Comparison of ENCODE assay signal across 15 cellular contexts in the genomic region with DNA sequence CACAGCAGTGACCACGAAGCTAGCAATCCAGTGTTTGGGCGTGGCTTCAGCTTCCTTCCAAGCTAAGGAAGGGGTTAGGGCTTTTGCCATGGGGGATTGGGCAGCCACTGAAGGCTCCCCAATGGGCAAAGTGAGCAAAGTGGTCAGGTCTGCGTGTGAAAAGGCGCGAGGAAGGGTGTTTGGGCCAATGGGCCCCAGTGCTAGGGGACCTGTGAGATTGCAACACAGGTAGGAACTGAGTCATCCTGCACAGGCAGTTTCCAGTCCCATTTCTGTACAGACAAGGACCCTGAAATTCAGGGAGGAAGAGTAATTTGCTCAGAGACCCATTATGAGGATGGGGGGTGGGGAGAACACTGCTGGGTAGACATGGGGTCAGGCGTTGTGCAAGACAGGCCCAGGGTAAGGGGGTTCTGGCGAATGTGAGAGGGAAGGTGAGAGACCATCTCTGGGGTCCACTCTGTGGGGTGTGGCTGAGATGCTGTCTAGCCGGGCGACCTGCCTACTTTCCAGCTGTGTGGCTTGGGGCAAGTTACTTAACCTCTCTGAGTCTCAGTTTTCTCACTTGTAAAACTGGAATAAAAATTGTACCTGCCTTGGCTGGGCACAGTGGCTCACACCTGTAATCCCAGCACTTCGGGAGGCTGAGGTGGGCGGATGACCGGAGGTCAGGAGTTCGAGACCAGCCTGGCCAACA. TPM values are rescaled to one million over a fixed set of nuclear protein-coding genes. Genes with fewer than 3 reads are reported as not detected.
DNase-seq lines count a peak whose midpoint lies in the region; ATAC-seq and TF ChIP-seq lines count a peak whose summit lies in the region.
"Had no signal": no experiment of that assay in that cellular context is flagged by ENCODE, and none has a peak within 500 bp of the region (broad histone marks: within the 10 kb centered on the region; RNA-seq: fewer than 3 reads in every experiment).

No MANE protein-coding gene starts in this region.

- DNase-seq in activated naive CD8-positive, alpha-beta T cell treated with anti-CD3 and anti-CD28 coated beads, Interleukin-2, amount 10 ng/mL, durations not matched to agents 7 days and 5 days, result no peak
- no peak for DNase-seq in activated naive CD8-positive, alpha-beta T cell treated with anti-CD3 and anti-CD28 coated beads for 36 hours
- DNase-seq in NOMO-1 treated with DMSO at 0.1 percent for 48 hours (lab: John Stamatoyannopoulos, UW; ENCODE audit: unreplicated experiment) (peak; percentile 69), epithelial cell of esophagus (ENCODE audit: low read depth) (peak; percentile 81), type B pancreatic cell (ENCODE audit: extremely low spot score, unreplicated experiment) (no peak), DMS79 (lab: John Stamatoyannopoulos, UW) (no peak), NCI-H1694 treated with DMSO at 0.1 percent for 48 hours (lab: John Stamatoyannopoulos, UW) (no peak)
- DNase-seq: activated CD8-positive, alpha-beta memory T cell treated with anti-CD3 and anti-CD28 coated beads for 24 hours; activated effector memory CD4-positive, alpha-beta T cell treated with anti-CD3 and anti-CD28 coated beads, Interleukin-2, amount 50 U/mL, for 16 hours; body of pancreas; Karpas-422; NCI-H446 treated with DMSO at 0.1 percent for 48 hours had no signal

- no peaks in the 10 kb centered on the region for H3K9me3 Mint-ChIP-seq in activated naive CD8-positive, alpha-beta T cell treated with anti-CD3 and anti-CD28 coated beads, Interleukin-2, amount 10 ng/mL, durations not matched to agents 7 days and 5 days
- H3K9me3 Mint-ChIP-seq in activated naive CD8-positive, alpha-beta T cell treated with anti-CD3 and anti-CD28 coated beads for 36 hours, result no peaks in the 10 kb centered on the region
- H3K9me3 Mint-ChIP-seq in type B pancreatic cell, result no peaks in the 10 kb centered on the region

- peak overlapping the region; percentile 9 for H3K27ac Mint-ChIP-seq in activated naive CD8-positive, alpha-beta T cell treated with anti-CD3 and anti-CD28 coated beads, Interleukin-2, amount 10 ng/mL, durations not matched to agents 7 days and 5 days
- no peak overlapping the region for H3K27ac Mint-ChIP-seq in activated naive CD8-positive, alpha-beta T cell treated with anti-CD3 and anti-CD28 coated beads for 36 hours
- peak overlapping the region; percentile 26 for H3K27ac Mint-ChIP-seq in type B pancreatic cell

- POLR2A ChIA-PET in activated naive CD8-positive, alpha-beta T cell treated with anti-CD3 and anti-CD28 coated beads, Interleukin-2, amount 10 ng/mL, durations not matched to agents 7 days and 5 days (lab: Charles Lee), result interaction anchor here (0.5 to 1.8 kb wide), 2 partner anchors 8 to 486 kb away, joined by 3 to 7 read pairs; no protein-coding TSS in a partner anchor

- ATAC-seq in activated naive CD8-positive, alpha-beta T cell treated with anti-CD3 and anti-CD28 coated beads, Interleukin-2, amount 10 ng/mL, durations not matched to agents 7 days and 5 days (ENCODE audit: low read depth), result no peak
- no peak for ATAC-seq in HG02678 (IDR thresholded peaks at IDR 0.05; ENCODE audit: unreplicated experiment)
- ATAC-seq: body of pancreas, sciatic nerve had no signal

- TF ChIP-seq CTCF in epithelial cell of esophagus (IDR thresholded peaks at IDR 0.05; ENCODE audit: insufficient read depth, low read depth, low read length, missing control alignments) (no peak), type B pancreatic cell (conservative IDR thresholded peaks at IDR 0.05) (no peak)

- peaks cover 18% of the 10 kb centered on the region for H3K4me1 Mint-ChIP-seq in activated naive CD8-positive, alpha-beta T cell treated with anti-CD3 and anti-CD28 coated beads, Interleukin-2, amount 10 ng/mL, durations not matched to agents 7 days and 5 days
- peaks cover 2% of the 10 kb centered on the region for H3K4me1 Mint-ChIP-seq in activated naive CD8-positive, alpha-beta T cell treated with anti-CD3 and anti-CD28 coated beads for 36 hours
- peaks cover 4% of the 10 kb centered on the region for H3K4me1 Mint-ChIP-seq in type B pancreatic cell (ENCODE audit: unreplicated experiment)

- H3K36me3 Mint-ChIP-seq in activated naive CD8-positive, alpha-beta T cell treated with anti-CD3 and anti-CD28 coated beads, Interleukin-2, amount 10 ng/mL, durations not matched to agents 7 days and 5 days, result peaks cover 7% of the 10 kb centered on the region
- peaks cover 13% of the 10 kb centered on the region for H3K36me3 Mint-ChIP-seq in activated naive CD8-positive, alpha-beta T cell treated with anti-CD3 and anti-CD28 coated beads for 36 hours
- no peaks in the 10 kb centered on the region for H3K36me3 Mint-ChIP-seq in type B pancreatic cell

- no peak overlapping the region for H3K4me3 Mint-ChIP-seq in activated naive CD8-positive, alpha-beta T cell treated with anti-CD3 and anti-CD28 coated beads, Interleukin-2, amount 10 ng/mL, durations not matched to agents 7 days and 5 days
- H3K4me3 Mint-ChIP-seq in activated naive CD8-positive, alpha-beta T cell treated with anti-CD3 and anti-CD28 coated beads for 36 hours, result no peak overlapping the region
- no peak overlapping the region for H3K4me3 Mint-ChIP-seq in type B pancreatic cell

- no peak overlapping the region for H3K4me3 ChIP-seq in epithelial cell of esophagus (ENCODE audit: low read length)
- H3K4me3 ChIP-seq: body of pancreas, SK-N-MC had no signal

- no peaks in the 10 kb centered on the region for H3K27me3 Mint-ChIP-seq in activated naive CD8-positive, alpha-beta T cell treated with anti-CD3 and anti-CD28 coated beads, Interleukin-2, amount 10 ng/mL, durations not matched to agents 7 days and 5 days
- H3K27me3 Mint-ChIP-seq in activated naive CD8-positive, alpha-beta T cell treated with anti-CD3 and anti-CD28 coated beads for 36 hours, result no peaks in the 10 kb centered on the region
- no peaks in the 10 kb centered on the region for H3K27me3 Mint-ChIP-seq in type B pancreatic cell

RNA-seq across cellular contexts. Expression of a gene that starts 7.3 kb away (rescaled TPM):
- 100 to 1,000 TPM; 132 to 142 TPM for total RNA-seq in activated naive CD8-positive, alpha-beta T cell treated with anti-CD3 and anti-CD28 coated beads, Interleukin-2, amount 10 ng/mL, durations not matched to agents 7 days and 5 days
- total RNA-seq in activated naive CD8-positive, alpha-beta T cell treated with anti-CD3 and anti-CD28 coated beads for 36 hours, result 10 to 100 TPM; 73.5 to 74.5 TPM
- 2.8 and 3.1 TPM in 2 replicates for total RNA-seq in type B pancreatic cell (ENCODE audit: low replicate concordance)

RNA-seq across cellular contexts. Expression of a gene that starts 11.6 kb away (rescaled TPM):
- total RNA-seq in activated naive CD8-positive, alpha-beta T cell treated with anti-CD3 and anti-CD28 coated beads, Interleukin-2, amount 10 ng/mL, durations not matched to agents 7 days and 5 days, result 10 to 100 TPM; 32.4 to 33.9 TPM
- total RNA-seq in activated naive CD8-positive, alpha-beta T cell treated with anti-CD3 and anti-CD28 coated beads for 36 hours, result 10 to 100 TPM; 20.3 to 24.5 TPM
- total RNA-seq in type B pancreatic cell (ENCODE audit: low replicate concordance), result 26.4 and 49.8 TPM in 2 replicates

RNA-seq across cellular contexts. Expression of a gene that starts 29.4 kb away (rescaled TPM):
- 10 to 100 TPM; 85.1 to 91.2 TPM for total RNA-seq in activated naive CD8-positive, alpha-beta T cell treated with anti-CD3 and anti-CD28 coated beads, Interleukin-2, amount 10 ng/mL, durations not matched to agents 7 days and 5 days
- total RNA-seq in activated naive CD8-positive, alpha-beta T cell treated with anti-CD3 and anti-CD28 coated beads for 36 hours, result 100 to 1,000 TPM; 111 to 116 TPM
- 166 and 227 TPM in 2 replicates for total RNA-seq in type B pancreatic cell (ENCODE audit: low replicate concordance)

RNA-seq across cellular contexts. Expression of a gene that starts 30.0 kb away (rescaled TPM):
- total RNA-seq in activated naive CD8-positive, alpha-beta T cell treated with anti-CD3 and anti-CD28 coated beads, Interleukin-2, amount 10 ng/mL, durations not matched to agents 7 days and 5 days, result 100 to 1,000 TPM; 140 to 151 TPM
- total RNA-seq in activated naive CD8-positive, alpha-beta T cell treated with anti-CD3 and anti-CD28 coated beads for 36 hours, result 100 to 1,000 TPM; 235 to 248 TPM
- 160 and 198 TPM in 2 replicates for total RNA-seq in type B pancreatic cell (ENCODE audit: low replicate concordance)

RNA-seq across cellular contexts. Expression of a gene that starts 42.0 kb away (rescaled TPM):
- total RNA-seq in activated naive CD8-positive, alpha-beta T cell treated with anti-CD3 and anti-CD28 coated beads, Interleukin-2, amount 10 ng/mL, durations not matched to agents 7 days and 5 days, result 10 to 100 TPM; 33.9 to 35.1 TPM
- total RNA-seq in activated naive CD8-positive, alpha-beta T cell treated with anti-CD3 and anti-CD28 coated beads for 36 hours, result 10 to 100 TPM; 46.5 to 46.9 TPM
- total RNA-seq in type B pancreatic cell (ENCODE audit: low replicate concordance), result 41.7 and 76.0 TPM in 2 replicates

Comparison
In these comparisons a context has a peak if more than half of its experiments do, and no peak if none do; other contexts are left out.
1. DNase-seq: peak in NOMO-1 treated with DMSO at 0.1 percent for 48 hours (single experiment) and epithelial cell of esophagus (single experiment); none in activated naive CD8-positive, alpha-beta T cell treated with anti-CD3 and anti-CD28 coated beads, Interleukin-2, amount 10 ng/mL, durations not matched to agents 7 days and 5 days (single experiment), activated naive CD8-positive, alpha-beta T cell treated with anti-CD3 and anti-CD28 coated beads for 36 hours (single experiment), type B pancreatic cell (single experiment), DMS79 (single experiment) and NCI-H1694 treated with DMSO at 0.1 percent for 48 hours (single experiment).
2. RNA of a gene that starts 7.3 kb away (total RNA-seq): 132 to 142 TPM in activated naive CD8-positive, alpha-beta T cell treated with anti-CD3 and anti-CD28 coated beads, Interleukin-2, amount 10 ng/mL, durations not matched to agents 7 days and 5 days and 73.5 to 74.5 TPM in activated naive CD8-positive, alpha-beta T cell treated with anti-CD3 and anti-CD28 coated beads for 36 hours; 2.8 to 3.1 TPM in type B pancreatic cell; every median in the first group is over 10 times any median in the second.